In genomic region chr3:132417695-132418520, GRCh38 we compare ENCODE assay signal across 8 cellular contexts. TPM values are rescaled to one million over a fixed set of nuclear protein-coding genes. Genes with fewer than 3 reads are reported as not detected.
DNase-seq lines count a peak whose midpoint lies in the region; ATAC-seq and TF ChIP-seq lines count a peak whose summit lies in the region.

No MANE protein-coding gene starts in this region.

- H3K4me1 ChIP-seq in RWPE2 (ENCODE audit: insufficient read depth, poor library complexity, severe bottlenecking) (peaks cover 7% of the 10 kb centered on the region), iPS-15b (ENCODE audit: control insufficient read depth, insufficient read depth, low read length) (peaks cover 4% of the 10 kb centered on the region)

- H3K4me3 ChIP-seq in GM08714 (ENCODE audit: low read length) (peak overlapping the region; percentile 92), RWPE2 (ENCODE audit: severe bottlenecking) (peak overlapping the region; percentile 91), astrocyte of the spinal cord (ENCODE audit: low read depth, low read length) (peak overlapping the region; percentile 100), iPS-15b (ENCODE audit: low read depth, low read length) (peak overlapping the region; percentile 93), skeletal muscle cell (ENCODE audit: low read depth, low read length) (peak overlapping the region; percentile 98)

- peak overlapping the region; percentile 59 for H3K27ac ChIP-seq in RWPE2 (ENCODE audit: poor library complexity, severe bottlenecking)

- H3K9me3 ChIP-seq in RWPE2 (ENCODE audit: severe bottlenecking) (no peaks in the 10 kb centered on the region), iPS-15b (ENCODE audit: control insufficient read depth, insufficient read depth, low read length) (no peaks in the 10 kb centered on the region)

- no peak for TF ChIP-seq RAD21 in Ishikawa (IDR thresholded peaks at IDR 0.05; ENCODE audit: low read depth)

- TF ChIP-seq CTCF in RWPE2 (IDR thresholded peaks at IDR 0.05; ENCODE audit: poor library complexity, severe bottlenecking) (no peak), astrocyte of the spinal cord (IDR thresholded peaks at IDR 0.05; ENCODE audit: low read depth, low read length) (no peak)

- H3K9ac ChIP-seq in iPS-15b (ENCODE audit: low read depth, low read length), result peak overlapping the region; percentile 92

- H3K27me3 ChIP-seq in RWPE2 (ENCODE audit: insufficient read depth, poor library complexity, severe bottlenecking) (no peaks in the 10 kb centered on the region), iPS-15b (ENCODE audit: control insufficient read depth, insufficient read depth, low read length) (peaks cover 5% of the 10 kb centered on the region)

- H3K36me3 ChIP-seq in RWPE2 (ENCODE audit: low read depth), result peaks cover 23% of the 10 kb centered on the region
- no peaks in the 10 kb centered on the region for H3K36me3 ChIP-seq in iPS-15b (ENCODE audit: control insufficient read depth, insufficient read depth, low read length)

- DNase-seq in RWPE2 (ENCODE audit: low spot score) (peak; percentile 78), astrocyte of the spinal cord (ENCODE audit: low read depth, low spot score) (peak; percentile 77), skeletal muscle cell (ENCODE audit: low read depth) (no peak), mesenteric fat pad (ENCODE audit: low spot score) (no peak)

- in situ Hi-C loops in astrocyte of the spinal cord (cut with HindIII; ENCODE audit: low sequenced_read_pairs), result no loop called here

- no peak for TF ChIP-seq EP300 in Ishikawa (IDR thresholded peaks at IDR 0.05; ENCODE audit: borderline replicate concordance)

- peak; percentile 42 for ATAC-seq in GM21825 (IDR thresholded peaks at IDR 0.05; ENCODE audit: unreplicated experiment)
- peak; percentile 74 for ATAC-seq in RWPE2 (ENCODE audit: low read depth)

TF ChIP-seq in Ishikawa, 13 proteins besides CTCF, POLR2A, EP300 and RAD21:
- TF ChIP-seq MAX (IDR thresholded peaks at IDR 0.05) (no peak), REST (IDR thresholded peaks at IDR 0.05; ENCODE audit: low read depth) (no peak), TEAD4 (IDR thresholded peaks at IDR 0.05) (no peak), ZBTB7A (IDR thresholded peaks at IDR 0.05; ENCODE audit: low read depth) (no peak), FOXM1 (IDR thresholded peaks at IDR 0.05; ENCODE audit: borderline replicate concordance, low read depth) (no peak), YY1 (IDR thresholded peaks at IDR 0.05; ENCODE audit: low read depth) (no peak), TAF1 (IDR thresholded peaks at IDR 0.05; ENCODE audit: low read depth) (0 out of 2 replicates have a peak, but pooled peaks have one; percentile 4), TCF12 (IDR thresholded peaks at IDR 0.05; ENCODE audit: low read depth) (peak; percentile 4; the same call in 1 of the 2 replicates), NFIC (IDR thresholded peaks at IDR 0.05) (no peak), USF1 (IDR thresholded peaks at IDR 0.05) (0 out of 2 replicates have a peak, but pooled peaks have one; percentile 1), EGR1 (IDR thresholded peaks at IDR 0.05) (no peak)

RNA-seq across cellular contexts. Expression of gene DNAJC13, which starts 0.6 kb away (rescaled TPM):
- total RNA-seq in mesenteric fat pad, result 45.5 TPM

Comparison
In these comparisons a context has a peak if more than half of its experiments do, and no peak if none do; other contexts are left out.
1. DNase-seq: peak in RWPE2 (single experiment) and astrocyte of the spinal cord (single experiment); none in skeletal muscle cell (single experiment) and mesenteric fat pad (single experiment).
2. Peak in every context shown above with its lines, with median percentiles within 50 percentile points of each other: H3K4me3 ChIP-seq.